ENCODE assay signal across 8 cellular contexts in the genomic region with DNA sequence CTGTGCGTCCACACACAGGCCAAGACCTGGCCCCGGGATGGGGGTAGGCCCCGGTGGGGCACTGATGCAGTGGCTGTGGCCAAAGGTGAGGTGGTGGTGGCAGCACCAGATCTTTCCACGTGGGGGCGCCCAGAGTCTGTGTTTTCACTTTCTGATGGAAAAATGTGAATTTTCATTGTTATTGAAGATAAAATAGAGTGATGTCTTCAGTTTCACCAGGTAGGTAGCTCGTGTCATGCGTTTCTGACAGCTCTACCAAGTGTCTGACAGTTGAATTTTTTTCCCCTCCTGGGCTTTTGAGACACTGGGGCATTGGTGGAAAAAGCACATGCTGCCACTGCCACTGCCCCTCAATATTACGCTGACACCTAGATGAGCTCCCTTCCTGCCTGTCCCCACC. TPM values are rescaled to one million over a fixed set of nuclear protein-coding genes. Genes with fewer than 3 reads are reported as not detected.
DNase-seq lines count a peak whose midpoint lies in the region; ATAC-seq and TF ChIP-seq lines count a peak whose summit lies in the region.

No MANE protein-coding gene starts in this region.

- no peaks in the 10 kb centered on the region for H3K27me3 ChIP-seq in body of pancreas

- H3K27ac ChIP-seq in body of pancreas, result no peak overlapping the region

- 14 to 16% methylated on average over 8 of the region's 8 CpGs for WGBS in body of pancreas, 2 donors

- no peaks in the 10 kb centered on the region for H3K9me3 ChIP-seq in body of pancreas

- H3K4me1 ChIP-seq in body of pancreas, result no peaks in the 10 kb centered on the region

- ATAC-seq in body of pancreas (peak; percentile 70), HG02938 (IDR thresholded peaks at IDR 0.05; ENCODE audit: unreplicated experiment) (no peak)

- H3K4me3 ChIP-seq in body of pancreas, result no peak overlapping the region

- TF ChIP-seq CTCF in body of pancreas (IDR thresholded peaks at IDR 0.05), result peak; percentile 77 to 91 (median 85)

- intact Hi-C loops in body of pancreas (cut with DNase I), result no loop called here

- no peak for TF ChIP-seq POLR2A in body of pancreas (IDR thresholded peaks at IDR 0.05)

- no peaks in the 10 kb centered on the region for H3K36me3 ChIP-seq in body of pancreas (replicated peaks in 1 of 2; ENCODE audit: insufficient read depth in 1 of 2, low read depth in 2 of 2)

- DNase-seq in DMS79 (lab: John Stamatoyannopoulos, UW), result peak; percentile 13
- DNase-seq in HT1080 (ENCODE audit: low read depth), result peak; percentile 36
- peak; percentile 57 for DNase-seq in UCSD-AML1 (lab: John Stamatoyannopoulos, UW; ENCODE audit: unreplicated experiment)
- peak; percentile 50 to 76 (median 60) for DNase-seq in body of pancreas
- DNase-seq in kidney glomerular epithelial cell (lab: John Stamatoyannopoulos, UW), result peak; percentile 41
- DNase-seq in stimulated activated CD4-positive, alpha-beta T cell treated with anti-CD3 and anti-CD28 coated beads, Interleukin-4, amount 100 ng/mL, for 48 hours (ENCODE audit: low read depth in 2 of 2), result peak; percentile 56 to 70
- DNase-seq in OCI-M2 (lab: John Stamatoyannopoulos, UW; ENCODE audit: unreplicated experiment), result no peak

RNA-seq across cellular contexts. Expression of a gene that starts 40.0 kb away (rescaled TPM):
- total RNA-seq in HT1080 (2014; rRNA removed; shearing (Covaris generic)), result 67.0 and 129 TPM in 2 replicates
- polyA plus RNA-seq in HT1080 (2015; cell fraction: cytosol; rRNA removed), result 97.9 and 111 TPM in 2 replicates
- 40.6 and 44.3 TPM in 2 replicates for polyA plus RNA-seq in HT1080 (2015; cell fraction: nucleus; rRNA removed)
- total RNA-seq in body of pancreas, result 10 to 100 TPM in 1 of 2 donors, 1 to 10 TPM in 1; 9.6 to 15.2 TPM

RNA-seq across cellular contexts. Expression of a gene that starts 49.6 kb away (rescaled TPM):
- total RNA-seq in HT1080 (2014; rRNA removed; shearing (Covaris generic)), result 44.4 and 65.3 TPM in 2 replicates
- 40.4 and 47.7 TPM in 2 replicates for polyA plus RNA-seq in HT1080 (2015; cell fraction: cytosol; rRNA removed)
- polyA plus RNA-seq in HT1080 (2015; cell fraction: nucleus; rRNA removed), result 102 and 103 TPM in 2 replicates
- total RNA-seq in body of pancreas, result 1 to 10 TPM; 1.3 to 4.2 TPM

RNA-seq across cellular contexts. Expression of a gene that starts 57.9 kb away (rescaled TPM):
- total RNA-seq in HT1080 (2014; rRNA removed; shearing (Covaris generic)), result 60.4 and 60.9 TPM in 2 replicates
- 53.0 and 58.5 TPM in 2 replicates for polyA plus RNA-seq in HT1080 (2015; cell fraction: cytosol; rRNA removed)
- polyA plus RNA-seq in HT1080 (2015; cell fraction: nucleus; rRNA removed), result 90.5 and 103 TPM in 2 replicates
- total RNA-seq in body of pancreas, result 10 to 100 TPM; 14.5 to 18.9 TPM
